ENCODE assay signal across 25 cellular contexts in genomic region chr16:88310796-88311605, GRCh38.
DNase-seq lines count a peak whose midpoint lies in the region; ATAC-seq and TF ChIP-seq lines count a peak whose summit lies in the region.
"Had no signal": no experiment of that assay in that cellular context is flagged by ENCODE, and none has a peak within 500 bp of the region (broad histone marks: within the 10 kb centered on the region; RNA-seq: fewer than 3 reads in every experiment).

No MANE protein-coding gene starts in this region.

- H3K4me3 Mint-ChIP-seq in chondrocyte (ENCODE audit: unreplicated experiment) = no peak overlapping the region
- H3K4me3 Mint-ChIP-seq in stimulated activated memory B cell treated with anti-CD40 and anti-IgM and Interleukin-4, amounts not matched to agents 10 μg/mL and 1 μg/mL and 100 μg/mL, for 72 hours = no peak overlapping the region
- H3K4me3 Mint-ChIP-seq: B cell; CD8-positive, alpha-beta T cell; GM23338; H9 had no signal

- H3K4me3 ChIP-seq in PC-3 (ENCODE audit: low read length) (no peak overlapping the region), mammary epithelial cell (replicated peaks in 1 of 3; ENCODE audit: insufficient read depth in 1 of 3, low read depth in 2 of 3, low read length in 3 of 3) (no peak overlapping the region)
- H3K4me3 ChIP-seq: GM23338, PC-9, SK-N-MC had no signal

- DNase-seq in HT1080 (ENCODE audit: low read depth) = peak; percentile 8
- DNase-seq in RPMI7951 (ENCODE audit: low read depth) = peak; percentile 82
- peak; percentile 48 for DNase-seq in chondrocyte (ENCODE audit: low spot score)
- DNase-seq in smooth muscle cell of the brain vasculature (ENCODE audit: low read depth, low spot score) = peak; percentile 91
- no peak for DNase-seq in PC-3
- no peak for DNase-seq in mammary epithelial cell
- DNase-seq: Caco-2; CD8-positive, alpha-beta T cell; GF-D8; H9; KG1; MM.1S; NCI-H2029 treated with DMSO at 0.1 percent for 48 hours; NCI-H446 treated with DMSO at 0.1 percent for 48 hours; NCI-H526; NCI-H82; NK-92 treated with Interleukin-12 subunit alpha and Interleukin-12 subunit beta, amount 100 ng/mL, for 24 hours; PC-9; RPMI8226; SHP77 treated with DMSO at 0.1 percent for 48 hours had no signal

- no peaks in the 10 kb centered on the region for H3K27me3 Mint-ChIP-seq in chondrocyte (ENCODE audit: low read depth)
- peaks cover 21% of the 10 kb centered on the region for H3K27me3 Mint-ChIP-seq in stimulated activated memory B cell treated with anti-CD40 and anti-IgM and Interleukin-4, amounts not matched to agents 10 μg/mL and 1 μg/mL and 100 μg/mL, for 72 hours

- ATAC-seq in stimulated activated memory B cell treated with anti-CD40 and anti-IgM and Interleukin-4, amounts not matched to agents 10 μg/mL and 1 μg/mL and 100 μg/mL, for 72 hours = no peak
- no peak for ATAC-seq in PC-3
- ATAC-seq: CD8-positive, alpha-beta T cell had no signal

- H3K9ac ChIP-seq in PC-3 (ENCODE audit: low read length) (no peak overlapping the region), mammary epithelial cell (ENCODE audit: insufficient read depth, low read length) (no peak overlapping the region)

- no peaks in the 10 kb centered on the region for H3K9me3 ChIP-seq in PC-3 (ENCODE audit: low read length)
- H3K9me3 ChIP-seq in mammary epithelial cell (replicated peaks; ENCODE audit: insufficient read depth, low read length) = no peaks in the 10 kb centered on the region

- H3K27ac Mint-ChIP-seq in chondrocyte (ENCODE audit: unreplicated experiment) = peak overlapping the region; percentile 78
- H3K27ac Mint-ChIP-seq in stimulated activated memory B cell treated with anti-CD40 and anti-IgM and Interleukin-4, amounts not matched to agents 10 μg/mL and 1 μg/mL and 100 μg/mL, for 72 hours = no peak overlapping the region
- H3K27ac Mint-ChIP-seq: B cell; CD8-positive, alpha-beta T cell; GM23338 had no signal

- in situ Hi-C loops in mammary epithelial cell (cut with MboI; ENCODE audit: low sequenced_read_pairs in 2 of 2) = no loop called here

- H3K36me3 ChIP-seq in PC-3 (ENCODE audit: low read depth, low read length) (no peaks in the 10 kb centered on the region), mammary epithelial cell (ENCODE audit: insufficient read depth, low read length) (no peaks in the 10 kb centered on the region)

- POLR2A ChIA-PET in PC-3 (lab: Charles Lee; ENCODE audit: unreplicated experiment) = no interaction called here

- intact Hi-C loops in PC-3 (cut with micrococcal nuclease) (no loop called here), mammary epithelial cell (cut with micrococcal nuclease) (loop anchor here (2.0 kb wide), 1 partner anchor 116 kb away; no protein-coding TSS in a partner anchor)

- H3K4me2 ChIP-seq in PC-3 (ENCODE audit: low read length) (no peak overlapping the region), mammary epithelial cell (ENCODE audit: insufficient read depth, low read depth, low read length) (no peak overlapping the region)
- H3K4me2 ChIP-seq: GM23338, PC-9 had no signal

- H3K79me2 ChIP-seq in PC-3 (ENCODE audit: low read length) = no peaks in the 10 kb centered on the region
- no peaks in the 10 kb centered on the region for H3K79me2 ChIP-seq in mammary epithelial cell (ENCODE audit: insufficient read depth, low read length)

- H3K36me3 Mint-ChIP-seq in chondrocyte (ENCODE audit: low read depth) = no peaks in the 10 kb centered on the region
- no peaks in the 10 kb centered on the region for H3K36me3 Mint-ChIP-seq in stimulated activated memory B cell treated with anti-CD40 and anti-IgM and Interleukin-4, amounts not matched to agents 10 μg/mL and 1 μg/mL and 100 μg/mL, for 72 hours
- H3K36me3 Mint-ChIP-seq: CD8-positive, alpha-beta T cell had no signal

- peaks cover 12% of the 10 kb centered on the region for H3K4me1 ChIP-seq in PC-3 (ENCODE audit: insufficient read depth, low read length)
- H3K4me1 ChIP-seq in mammary epithelial cell (ENCODE audit: insufficient read depth, low read length) = peaks cover 25% of the 10 kb centered on the region

- H4K20me1 ChIP-seq in PC-3 (ENCODE audit: low read length) (no peaks in the 10 kb centered on the region), mammary epithelial cell (ENCODE audit: insufficient read depth, low read length) (no peaks in the 10 kb centered on the region)

- no peaks in the 10 kb centered on the region for H3F3A ChIP-seq in PC-3 (ENCODE audit: low read length, unreplicated experiment)

- H2AFZ ChIP-seq in PC-3 (ENCODE audit: low read length) (no peak overlapping the region), mammary epithelial cell (ENCODE audit: low read depth, low read length) (no peak overlapping the region)
- H2AFZ ChIP-seq: GM23338, PC-9 had no signal

- BruUV-seq in PC-3 (replicated peaks; lab: Mats Ljungman, UMichigan) (no TSS peak), mammary epithelial cell (replicated peaks; lab: Mats Ljungman, UMichigan) (no TSS peak)

- H3K9me3 Mint-ChIP-seq in chondrocyte (ENCODE audit: low read depth) = peaks cover 18% of the 10 kb centered on the region
- H3K9me3 Mint-ChIP-seq in stimulated activated memory B cell treated with anti-CD40 and anti-IgM and Interleukin-4, amounts not matched to agents 10 μg/mL and 1 μg/mL and 100 μg/mL, for 72 hours = peaks cover 13% of the 10 kb centered on the region

- TF ChIP-seq CTCF in chondrocyte (IDR thresholded peaks at IDR 0.05) (no peak), PC-3 (conservative IDR thresholded peaks at IDR 0.05; ENCODE audit: low read depth, low read length) (no peak), mammary epithelial cell (conservative IDR thresholded peaks at IDR 0.05 in 1 of 2, IDR thresholded peaks at IDR 0.05 in 1 of 2; ENCODE audit: extremely low read depth in 1 of 2, insufficient read depth in 1 of 2, low read depth in 1 of 2, low read length in 2 of 2) (no peak)

- H3K27me3 ChIP-seq in PC-3 (ENCODE audit: low read length) (no peaks in the 10 kb centered on the region), mammary epithelial cell (ENCODE audit: insufficient read depth, low read length) (no peaks in the 10 kb centered on the region)

- dilution Hi-C loops in mammary epithelial cell (cut with HindIII; ENCODE audit: low sequenced_read_pairs) = no loop called here

- 88% methylated on average over 13 of the region's 14 CpGs for WGBS in mammary epithelial cell (ENCODE audit: low coverage, missing lambda C conversion rate)

- H3K27ac ChIP-seq in PC-3 (ENCODE audit: low read length) (no peak overlapping the region), mammary epithelial cell (ENCODE audit: insufficient read depth, low read depth, low read length) (no peak overlapping the region)
- H3K27ac ChIP-seq: C4-2B, PC-9, SK-N-MC had no signal

- peaks cover 55% of the 10 kb centered on the region for H3K4me1 Mint-ChIP-seq in chondrocyte (ENCODE audit: low read depth)
- H3K4me1 Mint-ChIP-seq in stimulated activated memory B cell treated with anti-CD40 and anti-IgM and Interleukin-4, amounts not matched to agents 10 μg/mL and 1 μg/mL and 100 μg/mL, for 72 hours = no peaks in the 10 kb centered on the region
- H3K4me1 Mint-ChIP-seq: B cell, GM23338 had no signal

- CTCF ChIA-PET in PC-3 (lab: Charles Lee) = no interaction called here
- CTCF ChIA-PET in mammary epithelial cell (lab: Charles Lee; ENCODE audit: low non-redundant PET) = no interaction called here

- no peaks in the 10 kb centered on the region for H3K9me2 ChIP-seq in PC-3 (replicated peaks; ENCODE audit: low read length)

Comparison
In these comparisons a context has a peak if more than half of its experiments do, and no peak if none do; other contexts are left out.
1. DNase-seq: peak in HT1080 (single experiment), RPMI7951 (single experiment), chondrocyte (single experiment) and smooth muscle cell of the brain vasculature (single experiment); none in PC-3 (single experiment) and mammary epithelial cell (single experiment).